Comparison of ENCODE assay signal across 21 cellular contexts in genomic region chr1:211174375-211174774, GRCh38. TPM values are rescaled to one million over a fixed set of nuclear protein-coding genes. Genes with fewer than 3 reads are reported as not detected.
DNase-seq lines count a peak whose midpoint lies in the region; ATAC-seq, FAIRE-seq and TF ChIP-seq lines count a peak whose summit lies in the region.
"Had no signal": no experiment of that assay in that cellular context is flagged by ENCODE, and none has a peak within 500 bp of the region (broad histone marks: within the 10 kb centered on the region; RNA-seq: fewer than 3 reads in every experiment).

No MANE protein-coding gene starts in this region.

- peaks cover 5% of the 10 kb centered on the region for H3K9me3 Mint-ChIP-seq in activated CD4-positive, alpha-beta T cell treated with anti-CD3 and anti-CD28 coated beads, Interleukin-2, amount 10 ng/mL, durations not matched to agents 24 days and 14 days

- CTCF ChIA-PET in PC-3 (lab: Charles Lee), result no interaction called here

- POLR2A ChIA-PET in PC-3 (lab: Charles Lee; ENCODE audit: unreplicated experiment), result no interaction called here

- H3K4me1 Mint-ChIP-seq in activated CD4-positive, alpha-beta T cell treated with anti-CD3 and anti-CD28 coated beads, Interleukin-2, amount 10 ng/mL, durations not matched to agents 24 days and 14 days, result no peaks in the 10 kb centered on the region

- H3K27ac ChIP-seq in PC-3 (ENCODE audit: low read length) (no peak overlapping the region), keratinocyte (ENCODE audit: control insufficient read depth, insufficient read depth, low read length) (no peak overlapping the region)
- H3K27ac ChIP-seq: BLaER1 treated with 17β-estradiol and CSF1 and Interleukin-3, amounts not matched to agents 10 nM and 100 nM; PC-9; SJSA1 had no signal

- no peak overlapping the region for H3K27ac Mint-ChIP-seq in activated CD4-positive, alpha-beta T cell treated with anti-CD3 and anti-CD28 coated beads, Interleukin-2, amount 10 ng/mL, durations not matched to agents 24 days and 14 days
- H3K27ac Mint-ChIP-seq: CD8-positive, alpha-beta T cell had no signal

- DNase-seq in ELR (ENCODE audit: low read depth), result peak; percentile 34
- DNase-seq in PC-3, result peak; percentile 78
- DNase-seq in bronchial epithelial cell (ENCODE audit: low read depth), result peak; percentile 89
- DNase-seq in keratinocyte (ENCODE audit: low read depth, low spot score), result peak; percentile 35
- no peak for DNase-seq in activated T-cell treated with anti-CD3 and anti-CD28 coated beads, Interleukin-2, amount 50 U/mL, for 48 hours
- DNase-seq in activated CD4-positive, alpha-beta T cell treated with anti-CD3 and anti-CD28 coated beads, Interleukin-2, amount 10 ng/mL, durations not matched to agents 24 days and 14 days, result no peak
- DNase-seq: CD8-positive, alpha-beta T cell; DMS79 treated with DMSO at 0.1 percent for 48 hours; KBM-7; NCI-H1417 treated with DMSO at 0.1 percent for 48 hours; NCI-H187 treated with DMSO at 0.1 percent for 48 hours; NCI-H345; NCI-H526; PC-9 had no signal

- no peak for ATAC-seq in PC-3
- no peak for ATAC-seq in HG03460 (IDR thresholded peaks at IDR 0.05; ENCODE audit: unreplicated experiment)
- ATAC-seq in esophagus mucosa, result no peak
- ATAC-seq: CD8-positive, alpha-beta T cell; HepG2 had no signal

- no TSS peak for BruUV-seq in PC-3 (replicated peaks; lab: Mats Ljungman, UMichigan)

- H3K27me3 ChIP-seq in PC-3 (ENCODE audit: low read length), result 0 out of 2 replicates have a peak, but pooled peaks cover 5% of the 10 kb centered on the region
- H3K27me3 ChIP-seq in bronchial epithelial cell (ENCODE audit: control insufficient read depth, insufficient read depth, low read length), result no peaks in the 10 kb centered on the region
- H3K27me3 ChIP-seq in keratinocyte (ENCODE audit: control insufficient read depth, extremely low read depth, insufficient read depth, low read length), result no peaks in the 10 kb centered on the region
- H3K27me3 ChIP-seq: BLaER1 treated with 17β-estradiol and CSF1 and Interleukin-3, amounts not matched to agents 10 nM and 100 nM; SJSA1 had no signal

- peaks cover 6% of the 10 kb centered on the region; the same call in 1 of the 2 replicates for H3K4me1 ChIP-seq in PC-3 (ENCODE audit: insufficient read depth, low read length)
- H3K4me1 ChIP-seq in keratinocyte (ENCODE audit: control insufficient read depth, extremely low read depth, insufficient read depth, low read length), result peaks cover 8% of the 10 kb centered on the region
- H3K4me1 ChIP-seq: BLaER1 treated with 17β-estradiol and CSF1 and Interleukin-3, amounts not matched to agents 10 nM and 100 nM; HAP-1; SJSA1 had no signal

- H2AFZ ChIP-seq in PC-3 (ENCODE audit: low read length), result no peak overlapping the region
- H2AFZ ChIP-seq in keratinocyte (ENCODE audit: control insufficient read depth, low read length), result no peak overlapping the region
- H2AFZ ChIP-seq: PC-9 had no signal

- no peaks in the 10 kb centered on the region for H3K36me3 ChIP-seq in PC-3 (ENCODE audit: low read depth, low read length)
- H3K36me3 ChIP-seq in bronchial epithelial cell (ENCODE audit: control insufficient read depth, insufficient read depth, low read length), result no peaks in the 10 kb centered on the region
- H3K36me3 ChIP-seq in keratinocyte (ENCODE audit: control insufficient read depth in 2 of 2, extremely low read depth in 1 of 2, insufficient read depth in 2 of 2, low read length in 2 of 2), result no peaks in the 10 kb centered on the region
- H3K36me3 ChIP-seq: BLaER1 treated with 17β-estradiol and CSF1 and Interleukin-3, amounts not matched to agents 10 nM and 100 nM; HAP-1; SJSA1 had no signal

- intact Hi-C loops in PC-3 (cut with micrococcal nuclease), result no loop called here
- intact Hi-C loops in activated CD4-positive, alpha-beta T cell treated with anti-CD3 and anti-CD28 coated beads, Interleukin-2, amount 10 ng/mL, durations not matched to agents 24 days and 14 days (cut with micrococcal nuclease), result no loop called here

- no peaks in the 10 kb centered on the region for H3K9me1 ChIP-seq in keratinocyte (ENCODE audit: control insufficient read depth, extremely low read depth, insufficient read depth, low read length)

- H3K4me3 ChIP-seq in PC-3 (ENCODE audit: low read length) (no peak overlapping the region), bronchial epithelial cell (ENCODE audit: low read depth, low read length) (no peak overlapping the region), keratinocyte (ENCODE audit: control insufficient read depth in 2 of 3, extremely low read depth in 1 of 3, insufficient read depth in 2 of 3, low read depth in 1 of 3, low read length in 3 of 3) (no peak overlapping the region)
- H3K4me3 ChIP-seq: BLaER1 treated with 17β-estradiol and CSF1 and Interleukin-3, amounts not matched to agents 10 nM and 100 nM; HAP-1; PC-9; SJSA1 had no signal

- H3K79me2 ChIP-seq in PC-3 (ENCODE audit: low read length) (no peaks in the 10 kb centered on the region), keratinocyte (ENCODE audit: control insufficient read depth, insufficient read depth, low read length) (no peaks in the 10 kb centered on the region)

- H3F3A ChIP-seq in PC-3 (ENCODE audit: low read length, unreplicated experiment), result no peaks in the 10 kb centered on the region

- no peak overlapping the region for H3K4me3 Mint-ChIP-seq in activated CD4-positive, alpha-beta T cell treated with anti-CD3 and anti-CD28 coated beads, Interleukin-2, amount 10 ng/mL, durations not matched to agents 24 days and 14 days
- H3K4me3 Mint-ChIP-seq: CD8-positive, alpha-beta T cell had no signal

- dilution Hi-C loops in keratinocyte (cut with MboI; ENCODE audit: extremely low pct_ligation_motif_present, low sequenced_read_pairs), result no loop called here

- peaks cover 3% of the 10 kb centered on the region for H3K36me3 Mint-ChIP-seq in activated CD4-positive, alpha-beta T cell treated with anti-CD3 and anti-CD28 coated beads, Interleukin-2, amount 10 ng/mL, durations not matched to agents 24 days and 14 days (ENCODE audit: low read depth)

- no peaks in the 10 kb centered on the region for H4K20me1 ChIP-seq in PC-3 (ENCODE audit: low read length)
- H4K20me1 ChIP-seq in keratinocyte (ENCODE audit: control insufficient read depth, extremely low read depth, insufficient read depth, low read length), result no peaks in the 10 kb centered on the region
- H4K20me1 ChIP-seq: BLaER1 treated with 17β-estradiol and CSF1 and Interleukin-3, amounts not matched to agents 10 nM and 100 nM had no signal

- H3K9me3 ChIP-seq in PC-3 (ENCODE audit: low read length) (0 out of 2 replicates have a peak, but pooled peaks cover 5% of the 10 kb centered on the region), keratinocyte (ENCODE audit: control insufficient read depth, low read depth, low read length) (no peaks in the 10 kb centered on the region)
- H3K9me3 ChIP-seq: HAP-1 had no signal

- H3K9ac ChIP-seq in PC-3 (ENCODE audit: low read length), result no peak overlapping the region
- no peak overlapping the region for H3K9ac ChIP-seq in keratinocyte (ENCODE audit: control insufficient read depth, extremely low read depth, insufficient read depth, low read length)
- H3K9ac ChIP-seq: BLaER1 treated with 17β-estradiol and CSF1 and Interleukin-3, amounts not matched to agents 10 nM and 100 nM had no signal

- no peak overlapping the region for H3K4me2 ChIP-seq in PC-3 (ENCODE audit: low read length)
- peak overlapping the region; percentile 16 for H3K4me2 ChIP-seq in keratinocyte (ENCODE audit: control insufficient read depth, extremely low read depth, insufficient read depth, low read depth, low read length)
- H3K4me2 ChIP-seq: BLaER1 treated with 17β-estradiol and CSF1 and Interleukin-3, amounts not matched to agents 10 nM and 100 nM; PC-9 had no signal

- TF ChIP-seq CTCF in PC-3 (conservative IDR thresholded peaks at IDR 0.05; ENCODE audit: low read depth, low read length) (no peak), bronchial epithelial cell (IDR thresholded peaks at IDR 0.05; ENCODE audit: insufficient read depth, low read length, severe bottlenecking) (no peak), keratinocyte (optimal IDR thresholded peaks at IDR 0.05 in 1 of 3, IDR thresholded peaks at IDR 0.05 in 1 of 3, conservative IDR thresholded peaks at IDR 0.05 in 1 of 3; ENCODE audit: extremely low read depth in 1 of 3, insufficient read depth in 2 of 3, low read length in 3 of 3) (no peak)

- H3K27me3 Mint-ChIP-seq in activated CD4-positive, alpha-beta T cell treated with anti-CD3 and anti-CD28 coated beads, Interleukin-2, amount 10 ng/mL, durations not matched to agents 24 days and 14 days, result peaks cover 15% of the 10 kb centered on the region

- FAIRE-seq in bronchial epithelial cell (lab: Jason Lieb, UNC) (no peak), keratinocyte (lab: Jason Lieb, UNC) (peak; percentile 88)
- FAIRE-seq: G401.6, HepG2 had no signal

- H3K9me2 ChIP-seq in PC-3 (replicated peaks; ENCODE audit: low read length), result no peaks in the 10 kb centered on the region

RNA-seq across cellular contexts. Expression of gene KCNH1, which starts 40.4 kb away (rescaled TPM):
- total RNA-seq in PC-3 (2014; rRNA removed) (not detected in 2 replicates), bronchial epithelial cell (under 0.01 TPM in 1 of 2 replicates, not detected in the other), esophagus mucosa (1.2 TPM)
- polyA plus RNA-seq in keratinocyte, result 0.03 TPM in 1 of 3 replicates, not detected in the others
- not detected for polyA plus RNA-seq in keratinocyte (2011; ENCODE audit: low read depth)
- not detected in 2 replicates for polyA plus RNA-seq in keratinocyte (2011; cell fraction: cytosol; rRNA removed)
- 0.11 TPM in 1 of 2 replicates, not detected in the other for polyA plus RNA-seq in keratinocyte (2011; cell fraction: nucleus; rRNA removed)
- not detected in 2 replicates for polyA plus RNA-seq in keratinocyte (2012; ENCODE audit: low replicate concordance)
- polyA minus RNA-seq in keratinocyte, result not detected in 3 replicates
- polyA minus RNA-seq in keratinocyte (2011; cell fraction: cytosol; rRNA and poly(A)+ RNA removed), result not detected
- not detected in 2 replicates for polyA minus RNA-seq in keratinocyte (2011; cell fraction: nucleus; rRNA and poly(A)+ RNA removed)
- total RNA-seq in activated CD4-positive, alpha-beta T cell treated with anti-CD3 and anti-CD28 coated beads, Interleukin-2, amount 10 ng/mL, durations not matched to agents 24 days and 14 days, result not detected in 2 replicates
- total RNA-seq: CD8-positive, alpha-beta T cell; HepG2; PC-9 had no signal
- polyA plus RNA-seq: HepG2 had no signal

Comparison
In these comparisons a context has a peak if more than half of its experiments do, and no peak if none do; other contexts are left out.
1. DNase-seq: peak in ELR (single experiment), PC-3 (single experiment), bronchial epithelial cell (single experiment) and keratinocyte (single experiment); none in activated T-cell treated with anti-CD3 and anti-CD28 coated beads, Interleukin-2, amount 50 U/mL, for 48 hours (0 of 2) and activated CD4-positive, alpha-beta T cell treated with anti-CD3 and anti-CD28 coated beads, Interleukin-2, amount 10 ng/mL, durations not matched to agents 24 days and 14 days (single experiment).